In genomic region chr5:178383301-178383918, GRCh38 we compare ENCODE assay signal across 20 cellular contexts.
A peak's percentile ranks its signal among the peaks of the same experiment; 100 is the strongest.
DNase-seq lines count a peak whose midpoint lies in the region; ATAC-seq and TF ChIP-seq lines count a peak whose summit lies in the region.
"Had no signal": no experiment of that assay in that cellular context is flagged by ENCODE, and none has a peak within 500 bp of the region (broad histone marks: within the 10 kb centered on the region; RNA-seq: fewer than 3 reads in every experiment).

No MANE protein-coding gene starts in this region.

- TF ChIP-seq CTCF in RWPE2 (IDR thresholded peaks at IDR 0.05; ENCODE audit: poor library complexity, severe bottlenecking) (no peak), nephron (IDR thresholded peaks at IDR 0.05; ENCODE audit: unreplicated experiment in 3 of 3) (no peak), smooth muscle cell (IDR thresholded peaks at IDR 0.05; ENCODE audit: borderline replicate concordance, insufficient read depth, poor library complexity, severe bottlenecking) (no peak), RWPE1 (conservative IDR thresholded peaks at IDR 0.05; ENCODE audit: low read depth) (no peak)

- 93% methylated on average over 13 of the region's 13 CpGs for WGBS in smooth muscle cell (ENCODE audit: low lambda C conversion rate)

- H3K27ac ChIP-seq in RWPE2 (ENCODE audit: poor library complexity, severe bottlenecking) (no peak overlapping the region), smooth muscle cell (ENCODE audit: low read depth) (no peak overlapping the region), RWPE1 (no peak overlapping the region)
- H3K27ac ChIP-seq: 22Rv1, Peyer's patch had no signal

- H3K4me3 ChIP-seq in RWPE2 (ENCODE audit: severe bottlenecking) (no peak overlapping the region), smooth muscle cell (no peak overlapping the region)
- H3K4me3 ChIP-seq: HAP-1, Peyer's patch had no signal

- peaks cover 4% of the 10 kb centered on the region for H3F3A ChIP-seq in smooth muscle cell (ENCODE audit: low read depth)

- H3K4me2 ChIP-seq in smooth muscle cell: peak overlapping the region; percentile 72

- POLR2A ChIA-PET in RWPE1 (lab: Yijun Ruan, JAX; ENCODE audit: low non-redundant PET): no interaction called here

- H3K4me1 Mint-ChIP-seq in activated CD8-positive, alpha-beta memory T cell treated with anti-CD3 and anti-CD28 coated beads, Interleukin-2, amount 10 ng/mL, durations not matched to agents 7 days and 5 days: no peaks in the 10 kb centered on the region
- peaks cover 85% of the 10 kb centered on the region for H3K4me1 Mint-ChIP-seq in nephron

- no peaks in the 10 kb centered on the region for H3K79me2 ChIP-seq in smooth muscle cell (ENCODE audit: low read depth)

- peaks cover 5% of the 10 kb centered on the region for H3K27me3 Mint-ChIP-seq in activated CD8-positive, alpha-beta memory T cell treated with anti-CD3 and anti-CD28 coated beads, Interleukin-2, amount 10 ng/mL, durations not matched to agents 7 days and 5 days
- H3K27me3 Mint-ChIP-seq in nephron (ENCODE audit: low read depth): peaks cover 13% of the 10 kb centered on the region

- no peaks in the 10 kb centered on the region for H4K20me1 ChIP-seq in smooth muscle cell (ENCODE audit: low read depth)

- H3K4me1 ChIP-seq in RWPE2 (ENCODE audit: insufficient read depth, poor library complexity, severe bottlenecking) (no peaks in the 10 kb centered on the region), smooth muscle cell (ENCODE audit: low read depth) (peaks cover 8% of the 10 kb centered on the region)
- H3K4me1 ChIP-seq: Caco-2, HAP-1, Peyer's patch had no signal

- no peaks in the 10 kb centered on the region for H3K9me3 ChIP-seq in RWPE2 (ENCODE audit: severe bottlenecking)
- H3K9me3 ChIP-seq in smooth muscle cell (replicated peaks; ENCODE audit: low read depth): no peaks in the 10 kb centered on the region
- H3K9me3 ChIP-seq: Caco-2, HAP-1, Peyer's patch had no signal

- H3K4me3 Mint-ChIP-seq in activated CD8-positive, alpha-beta memory T cell treated with anti-CD3 and anti-CD28 coated beads, Interleukin-2, amount 10 ng/mL, durations not matched to agents 7 days and 5 days: no peak overlapping the region
- peak overlapping the region in 2 of 3 experiments; percentile 33 to 51 for H3K4me3 Mint-ChIP-seq in nephron
- H3K4me3 Mint-ChIP-seq: CD4-positive, CD25-positive, alpha-beta regulatory T cell had no signal

- H3K36me3 Mint-ChIP-seq in activated CD8-positive, alpha-beta memory T cell treated with anti-CD3 and anti-CD28 coated beads, Interleukin-2, amount 10 ng/mL, durations not matched to agents 7 days and 5 days: no peaks in the 10 kb centered on the region
- H3K36me3 Mint-ChIP-seq in nephron (ENCODE audit: low read depth): no peaks in the 10 kb centered on the region
- H3K36me3 Mint-ChIP-seq: CD4-positive, CD25-positive, alpha-beta regulatory T cell had no signal

- no peaks in the 10 kb centered on the region for H3K9me3 Mint-ChIP-seq in activated CD8-positive, alpha-beta memory T cell treated with anti-CD3 and anti-CD28 coated beads, Interleukin-2, amount 10 ng/mL, durations not matched to agents 7 days and 5 days (ENCODE audit: low read depth)
- no peaks in the 10 kb centered on the region for H3K9me3 Mint-ChIP-seq in nephron

- peak overlapping the region; percentile 40 for H3K27ac Mint-ChIP-seq in activated CD8-positive, alpha-beta memory T cell treated with anti-CD3 and anti-CD28 coated beads, Interleukin-2, amount 10 ng/mL, durations not matched to agents 7 days and 5 days
- H3K27ac Mint-ChIP-seq in nephron: peak overlapping the region; percentile 22 to 59 (median 57)
- H3K27ac Mint-ChIP-seq: CD4-positive, CD25-positive, alpha-beta regulatory T cell had no signal

- no peaks in the 10 kb centered on the region for H3K27me3 ChIP-seq in RWPE2 (ENCODE audit: insufficient read depth, poor library complexity, severe bottlenecking)
- no peaks in the 10 kb centered on the region for H3K27me3 ChIP-seq in smooth muscle cell (ENCODE audit: low read depth)
- H3K27me3 ChIP-seq: Peyer's patch had no signal

- CTCF ChIA-PET in activated CD8-positive, alpha-beta memory T cell treated with anti-CD3 and anti-CD28 coated beads, Interleukin-2, amount 10 ng/mL, durations not matched to agents 7 days and 5 days (lab: Charles Lee): no interaction called here
- CTCF ChIA-PET in RWPE1 (lab: Yijun Ruan, JAX): interaction anchor here (0.6 to 1.0 kb wide), 2 partner anchors 9 to 155 kb away, joined by 3 to 4 read pairs; no protein-coding TSS in a partner anchor

- H3K36me3 ChIP-seq in RWPE2 (ENCODE audit: low read depth): no peaks in the 10 kb centered on the region
- H3K36me3 ChIP-seq in smooth muscle cell (ENCODE audit: low read depth): no peaks in the 10 kb centered on the region
- H3K36me3 ChIP-seq: HAP-1, Peyer's patch had no signal

- no peak overlapping the region for H2AFZ ChIP-seq in smooth muscle cell (ENCODE audit: low read depth)

- no peak for ATAC-seq in activated CD8-positive, alpha-beta memory T cell treated with anti-CD3 and anti-CD28 coated beads, Interleukin-2, amount 10 ng/mL, durations not matched to agents 7 days and 5 days
- ATAC-seq in RWPE2 (ENCODE audit: low read depth) (no peak), GM19351 (IDR thresholded peaks at IDR 0.05; ENCODE audit: unreplicated experiment) (no peak)

- H3K9ac ChIP-seq in smooth muscle cell (ENCODE audit: low read depth): no peak overlapping the region

- DNase-seq in activated CD8-positive, alpha-beta memory T cell treated with anti-CD3 and anti-CD28 coated beads, Interleukin-2, amount 10 ng/mL, durations not matched to agents 7 days and 5 days: no peak
- no peak for DNase-seq in activated CD8-positive, alpha-beta memory T cell treated with anti-CD3 and anti-CD28 coated beads, Interleukin-2, amount 50 U/mL, for 48 hours
- peak; percentile 52 for DNase-seq in RWPE2 (ENCODE audit: low spot score)
- DNase-seq in smooth muscle cell (lab: John Stamatoyannopoulos, UW; ENCODE audit: unreplicated experiment): no peak
- no peak for DNase-seq in central memory CD4-positive, alpha-beta T cell
- DNase-seq in RWPE1 (ENCODE audit: low spot score): no peak
- DNase-seq: AML-193; Caco-2; CD4-positive, CD25-positive, alpha-beta regulatory T cell; GDM1; Kasumi-1; MM.1S; NCI-H146; NCI-H2029 treated with DMSO at 0.1 percent for 48 hours; SHP77 treated with DMSO at 0.1 percent for 48 hours had no signal
